In genomic region chr7:116687801-116688201, GRCh38 we compare ENCODE assay signal across 11 cellular contexts. TPM values are rescaled to one million over a fixed set of nuclear protein-coding genes. Genes with fewer than 3 reads are reported as not detected.
DNase-seq lines count a peak whose midpoint lies in the region; ATAC-seq lines count a peak whose summit lies in the region.
"Had no signal": no experiment of that assay in that cellular context is flagged by ENCODE, and none has a peak within 500 bp of the region (broad histone marks: within the 10 kb centered on the region; RNA-seq: fewer than 3 reads in every experiment).

No MANE protein-coding gene starts in this region.

- peak overlapping the region in 1 of 2 experiments; percentile 21 for H2BK12ac ChIP-seq in mesenchymal stem cell (ENCODE audit: low read length in 2 of 2)

- DNase-seq in AG08395 (ENCODE audit: low spot score) (peak; percentile 76), M059J (ENCODE audit: low read depth) (peak; percentile 89), dedifferentiated amniotic fluid mesenchymal stem cell (ENCODE audit: extremely low spot score) (peak; percentile 68), mesenchymal stem cell (peak; percentile 32), left colon (no peak), NCI-H510A treated with DMSO at 0.1 percent for 48 hours (lab: John Stamatoyannopoulos, UW) (no peak), HuH-7.5 (ENCODE audit: low spot score) (no peak), activated T-cell treated with anti-CD3 and anti-CD28 coated beads for 4 hours (no peak)
- DNase-seq: BE2C, NCI-H2107 had no signal

- intact Hi-C loops in left colon (cut with DNase I, micrococcal nuclease) = no loop called here

- H3K27me3 ChIP-seq in mesenchymal stem cell (ENCODE audit: control insufficient read depth in 1 of 2, insufficient read depth in 1 of 2, low read length in 2 of 2) = no peaks in the 10 kb centered on the region
- H3K27me3 ChIP-seq: BE2C, right atrium auricular region had no signal

- H3K23ac ChIP-seq in mesenchymal stem cell (ENCODE audit: low read length in 2 of 2) = no peak overlapping the region

- 11% methylated on average over 6 of the region's 7 CpGs for WGBS in mesenchymal stem cell

- H2AK5ac ChIP-seq in mesenchymal stem cell (ENCODE audit: low read length, severe bottlenecking) = peak overlapping the region; percentile 33

- no peaks in the 10 kb centered on the region for H3K9me3 ChIP-seq in mesenchymal stem cell (ENCODE audit: control insufficient read depth, low read length)
- H3K9me3 ChIP-seq: BE2C, right atrium auricular region had no signal

- H4K91ac ChIP-seq in mesenchymal stem cell (ENCODE audit: low read length) = no peak overlapping the region

- H3K79me1 ChIP-seq in mesenchymal stem cell (replicated peaks; ENCODE audit: low read length, poor library complexity, severe bottlenecking) = no peaks in the 10 kb centered on the region

- no peak overlapping the region for H4K8ac ChIP-seq in mesenchymal stem cell (ENCODE audit: low read length)

- H3K4me1 ChIP-seq in mesenchymal stem cell (ENCODE audit: control insufficient read depth, insufficient read depth, low read depth, low read length) = peaks cover 17% of the 10 kb centered on the region
- H3K4me1 ChIP-seq: BE2C had no signal

- H2BK5ac ChIP-seq in mesenchymal stem cell (ENCODE audit: low read depth, low read length, poor library complexity, severe bottlenecking) = no peak overlapping the region

- no peak overlapping the region for H3K18ac ChIP-seq in mesenchymal stem cell (ENCODE audit: low read depth in 1 of 2, low read length in 2 of 2)

- no peak overlapping the region for H2AFZ ChIP-seq in mesenchymal stem cell (ENCODE audit: low read depth, low read length)

- H3K9ac ChIP-seq in mesenchymal stem cell (ENCODE audit: low read length) = peak overlapping the region; percentile 7

- H3K27ac ChIP-seq in mesenchymal stem cell (ENCODE audit: low read length, poor library complexity, severe bottlenecking) = peak overlapping the region; percentile 86
- H3K27ac ChIP-seq: right atrium auricular region had no signal

- ATAC-seq in left colon = no peak

- no peak overlapping the region for H2BK15ac ChIP-seq in mesenchymal stem cell (ENCODE audit: low read depth, poor library complexity, severe bottlenecking)

- peak overlapping the region in 1 of 2 experiments; percentile 25 for H3K4me3 ChIP-seq in mesenchymal stem cell (ENCODE audit: insufficient read depth in 1 of 2, low read depth in 1 of 2, low read length in 2 of 2)
- H3K4me3 ChIP-seq: right atrium auricular region had no signal

- peak overlapping the region; percentile 6 for H3K4me2 ChIP-seq in mesenchymal stem cell (ENCODE audit: low read length, poor library complexity, severe bottlenecking)

- no peak overlapping the region for H3K4ac ChIP-seq in mesenchymal stem cell (ENCODE audit: low read depth in 1 of 2, low read length in 2 of 2)

- H2BK120ac ChIP-seq in mesenchymal stem cell (ENCODE audit: low read depth, low read length) = no peak overlapping the region

- peaks cover 0 to 7% of the 10 kb centered on the region in 2 experiments for H3K36me3 ChIP-seq in mesenchymal stem cell (ENCODE audit: control insufficient read depth in 1 of 2, insufficient read depth in 2 of 2, low read depth in 1 of 2, low read length in 2 of 2)
- H3K36me3 ChIP-seq: BE2C, right atrium auricular region had no signal

- no peak overlapping the region for H3K14ac ChIP-seq in mesenchymal stem cell (ENCODE audit: low read length in 2 of 2)

RNA-seq across cellular contexts. Expression of gene MET, which starts 15.8 kb away (rescaled TPM):
- 131 and 199 TPM in 2 replicates for total RNA-seq in M059J (2014; rRNA removed; shearing (Covaris generic))
- polyA plus RNA-seq in mesenchymal stem cell (2013, experiment 1 of 2) = 0.19 TPM
- polyA plus RNA-seq in mesenchymal stem cell (2013, experiment 2 of 2) = 0.38 TPM
- 10 to 100 TPM; 41.2 TPM for total RNA-seq in left colon

Comparison
In these comparisons a context has a peak if more than half of its experiments do, and no peak if none do; other contexts are left out.
1. DNase-seq: peak in AG08395 (single experiment), M059J (single experiment), dedifferentiated amniotic fluid mesenchymal stem cell (single experiment) and mesenchymal stem cell (single experiment); none in left colon (0 of 2), NCI-H510A treated with DMSO at 0.1 percent for 48 hours (single experiment), HuH-7.5 (single experiment) and activated T-cell treated with anti-CD3 and anti-CD28 coated beads for 4 hours (single experiment).